ENCODE assay signal across 19 cellular contexts in the genomic region with DNA sequence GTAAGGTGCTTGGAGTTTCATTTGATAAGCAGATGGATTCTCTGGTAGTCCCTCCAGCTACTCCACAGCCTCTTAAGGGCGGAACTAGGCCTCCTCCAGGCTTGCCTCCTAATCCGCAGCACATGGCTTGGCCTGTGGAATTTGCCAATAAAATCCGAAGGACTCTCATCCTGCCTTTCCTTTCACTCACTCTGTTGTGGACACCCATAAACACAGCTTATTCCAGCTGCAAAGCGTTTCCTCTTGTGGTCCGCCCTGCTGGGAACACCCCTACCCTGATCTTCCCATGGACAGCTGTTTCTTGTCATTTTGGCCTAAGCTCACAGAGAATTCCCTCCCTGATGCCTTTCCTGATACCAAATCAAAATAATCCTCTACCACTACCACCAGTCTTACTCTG.
"Had no signal": no experiment of that assay in that cellular context is flagged by ENCODE, and none has a peak within 500 bp of the region (broad histone marks: within the 10 kb centered on the region; RNA-seq: fewer than 3 reads in every experiment).

No MANE protein-coding gene starts in this region.

- H3K36me3 ChIP-seq: adrenal gland, ascending aorta, esophagus squamous epithelium, heart left ventricle, sigmoid colon had no signal

- H3K4me3 ChIP-seq: adrenal gland, ascending aorta, esophagus squamous epithelium, heart left ventricle, lung, sigmoid colon had no signal

- H3K9me3 ChIP-seq: adrenal gland, ascending aorta, esophagus squamous epithelium, heart left ventricle, sigmoid colon had no signal

- H3K27ac ChIP-seq: adrenal gland, ascending aorta, esophagus squamous epithelium, heart left ventricle, sigmoid colon had no signal

- ATAC-seq: left lobe of liver; stimulated activated naive B cell treated with anti-CD40 and anti-IgM and Interleukin-4, amounts not matched to agents 10 μg/mL and 1 μg/mL and 100 μg/mL, for 72 hours had no signal

- H3K4me1 ChIP-seq: adrenal gland, ascending aorta had no signal

- DNase-seq: activated gamma-delta T cell treated with Interleukin-2 at 50 U/mL for 16 hours; activated T-cell treated with anti-CD3 and anti-CD28 coated beads, Interleukin-2, amount 50 U/mL, for 1 hour; adrenal gland; cerebellar nuclear complex; cortex of kidney; endodermal cell; esophagus squamous epithelium; heart left ventricle; kidney; midbrain; nucleus accumbens; sigmoid colon; stimulated activated CD4-positive, alpha-beta T cell treated with anti-CD3 and anti-CD28 coated beads, Interleukin-2, amount 100 ng/mL, for 48 hours; stimulated activated CD8-positive, alpha-beta memory T cell treated with anti-CD3 and anti-CD28 coated beads, Interleukin-4, amount 100 ng/mL, for 48 hours; stimulated activated naive B cell treated with anti-CD40 and anti-IgM and Interleukin-4, amounts not matched to agents 10 μg/mL and 1 μg/mL and 100 μg/mL, for 72 hours; T-helper 9 cell had no signal
